In the genomic region with DNA sequence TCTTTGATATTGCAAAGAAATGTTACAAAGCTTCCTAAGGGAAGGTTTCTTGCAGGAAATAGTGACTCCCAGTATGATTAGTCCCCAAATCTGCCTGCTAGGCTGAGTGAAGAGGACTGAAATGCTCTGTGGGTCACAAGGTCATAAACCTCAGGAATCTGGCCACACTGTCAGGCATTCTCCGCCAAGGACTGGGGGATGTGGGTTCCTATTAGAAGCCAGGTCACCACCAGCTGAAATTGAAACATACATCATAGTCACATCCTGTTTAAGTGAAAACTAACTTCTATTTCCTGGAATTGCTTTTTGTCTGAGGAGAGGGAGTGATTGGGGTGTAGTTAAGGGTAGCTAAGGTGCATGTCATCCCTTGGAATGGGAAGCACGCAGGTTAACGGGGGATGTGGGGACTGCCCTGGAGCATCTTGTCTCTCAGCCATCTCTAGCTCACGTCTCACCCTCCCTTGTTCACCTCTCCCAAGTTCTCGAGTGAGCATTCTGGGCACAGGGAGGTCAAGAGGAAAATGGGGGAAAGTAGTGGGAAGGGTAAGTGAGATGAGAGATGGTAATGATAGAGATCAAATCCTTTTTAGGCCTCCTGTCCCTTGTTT, we compare ENCODE assay signal across 9 cellular contexts. TPM values are rescaled to one million over a fixed set of nuclear protein-coding genes. Genes with fewer than 3 reads are reported as not detected.
DNase-seq lines count a peak whose midpoint lies in the region; ATAC-seq, FAIRE-seq and TF ChIP-seq lines count a peak whose summit lies in the region.
"Had no signal": no experiment of that assay in that cellular context is flagged by ENCODE, and none has a peak within 500 bp of the region (broad histone marks: within the 10 kb centered on the region; RNA-seq: fewer than 3 reads in every experiment).

No MANE protein-coding gene starts in this region.

- H3K4me3 Mint-ChIP-seq in activated CD8-positive, alpha-beta T cell treated with anti-CD3 and anti-CD28 coated beads, Interleukin-2, amount 10 ng/mL, durations not matched to agents 7 days and 5 days = no peak overlapping the region

- no peak overlapping the region for H3K4me2 ChIP-seq in A549

- no peak for TF ChIP-seq EP300 in A549 (IDR thresholded peaks at IDR 0.05)

- TF ChIP-seq RAD21 in A549 (conservative IDR thresholded peaks at IDR 0.05 in 1 of 2, IDR thresholded peaks at IDR 0.05 in 1 of 2) = no peak

- ATAC-seq in A549 (no peak; a peak in 2 of 6 replicates), GM19438 (IDR thresholded peaks at IDR 0.05; ENCODE audit: low read depth, unreplicated experiment) (peak; percentile 66), left lobe of liver (peak; percentile 34), GM19452 (IDR thresholded peaks at IDR 0.05; ENCODE audit: unreplicated experiment) (no peak), HG03039 (IDR thresholded peaks at IDR 0.05; ENCODE audit: unreplicated experiment) (no peak), GM19397 (IDR thresholded peaks at IDR 0.05; ENCODE audit: unreplicated experiment) (no peak)
- peak; percentile 80 for ATAC-seq in activated CD8-positive, alpha-beta T cell treated with anti-CD3 and anti-CD28 coated beads, Interleukin-2, amount 10 ng/mL, durations not matched to agents 7 days and 5 days

- peaks cover 29% of the 10 kb centered on the region for H3K4me1 ChIP-seq in A549

- no peak for TF ChIP-seq CTCF in A549 (IDR thresholded peaks at IDR 0.05)
- no peak for TF ChIP-seq CTCF in D721Med (IDR thresholded peaks at IDR 0.05; ENCODE audit: insufficient read depth, missing control alignments)

- H3K27ac Mint-ChIP-seq in activated CD8-positive, alpha-beta T cell treated with anti-CD3 and anti-CD28 coated beads, Interleukin-2, amount 10 ng/mL, durations not matched to agents 7 days and 5 days = peak overlapping the region; percentile 81

- H3K36me3 Mint-ChIP-seq in activated CD8-positive, alpha-beta T cell treated with anti-CD3 and anti-CD28 coated beads, Interleukin-2, amount 10 ng/mL, durations not matched to agents 7 days and 5 days (ENCODE audit: low read depth) = no peaks in the 10 kb centered on the region

- no peak overlapping the region for H3K4me3 ChIP-seq in A549

- peaks cover 52% of the 10 kb centered on the region for H3K4me1 Mint-ChIP-seq in activated CD8-positive, alpha-beta T cell treated with anti-CD3 and anti-CD28 coated beads, Interleukin-2, amount 10 ng/mL, durations not matched to agents 7 days and 5 days (ENCODE audit: low read depth)

- H3K9me3 ChIP-seq in A549 = no peaks in the 10 kb centered on the region

- DNase-seq in A549 (ENCODE audit: low read depth in 1 of 2, low spot score in 1 of 2) (no peak), left lobe of liver (ENCODE audit: low spot score) (no peak), D721Med (ENCODE audit: insufficient read length, low spot score) (no peak)
- DNase-seq in activated CD8-positive, alpha-beta T cell treated with anti-CD3 and anti-CD28 coated beads, Interleukin-2, amount 10 ng/mL, durations not matched to agents 7 days and 5 days = peak; percentile 43
- DNase-seq: RPMI8226 had no signal

- H3K9me3 Mint-ChIP-seq in activated CD8-positive, alpha-beta T cell treated with anti-CD3 and anti-CD28 coated beads, Interleukin-2, amount 10 ng/mL, durations not matched to agents 7 days and 5 days (ENCODE audit: insufficient read depth) = no peaks in the 10 kb centered on the region

- 82% methylated on average over 5 of the region's 5 CpGs for WGBS in A549 (ENCODE audit: missing lambda C conversion rate)

- H3K27me3 Mint-ChIP-seq in activated CD8-positive, alpha-beta T cell treated with anti-CD3 and anti-CD28 coated beads, Interleukin-2, amount 10 ng/mL, durations not matched to agents 7 days and 5 days (ENCODE audit: low read depth) = peaks cover 8% of the 10 kb centered on the region

- H3K27ac ChIP-seq in A549 = peak overlapping the region; percentile 26 to 54; a peak in 4 of 6 replicates

- POLR2A ChIA-PET in A549 (lab: Yijun Ruan, JAX) = interaction anchor here (1.0 to 1.7 kb wide), 2 partner anchors 12 to 115 kb away, joined by 3 to 4 read pairs; partner anchors contain the start of gene GSAP
- POLR2A ChIA-PET in activated CD8-positive, alpha-beta T cell treated with anti-CD3 and anti-CD28 coated beads, Interleukin-2, amount 10 ng/mL, durations not matched to agents 7 days and 5 days (lab: Charles Lee) = interaction anchor here (0.6 to 0.7 kb wide), 2 partner anchors 18 to 77 kb away, joined by 3 read pairs; no protein-coding TSS in a partner anchor

- CTCF ChIA-PET in A549 (lab: Yijun Ruan, JAX) = interaction anchor here (1.0 to 3.3 kb wide), 4 partner anchors 9 to 223 kb away, joined by 3 to 20 read pairs (median 4); no protein-coding TSS in a partner anchor
- CTCF ChIA-PET in activated CD8-positive, alpha-beta T cell treated with anti-CD3 and anti-CD28 coated beads, Interleukin-2, amount 10 ng/mL, durations not matched to agents 7 days and 5 days (lab: Charles Lee) = interaction anchor here (0.7 to 2.2 kb wide), 6 partner anchors 10 to 223 kb away, joined by 3 to 9 read pairs (median 4); partner anchors contain the start of gene GSAP

- no peak for FAIRE-seq in A549 (lab: Jason Lieb, UNC)
- FAIRE-seq in D721Med (lab: Jason Lieb, UNC) = no peak

- TF ChIP-seq POLR2A in A549 (IDR thresholded peaks at IDR 0.05; ENCODE audit: low read length) = no peak

TF ChIP-seq in A549, 52 proteins besides CTCF, POLR2A, EP300 and RAD21:
- no peak for TF ChIP-seq BHLHE40 (IDR thresholded peaks at IDR 0.05; ENCODE audit: low read depth, low read length)

RNA-seq across cellular contexts. Expression of gene GSAP, which starts 12.0 kb away (rescaled TPM):
- polyA plus RNA-seq in A549 (2011; rRNA removed) (18.6 and 22.6 TPM in 2 replicates), A549 (2017; fragmentation: RNase III; extraction: RNeasy Plus Mini Kit Qiagen cat#74134 plus additional on column Dnase treatment) (4.1 to 4.9 TPM (median 4.7 TPM) in 3 replicates)
- 1.7 and 2.0 TPM in 2 replicates for polyA plus RNA-seq in A549 (2012; cell fraction: cytosol; rRNA removed)
- 3.5 and 6.0 TPM in 2 replicates for polyA plus RNA-seq in A549 (2012; cell fraction: nucleus; rRNA removed)
- 12.5 and 14.1 TPM in 2 replicates for polyA minus RNA-seq in A549 (2011; rRNA and poly(A)+ RNA removed)
- total RNA-seq in activated CD8-positive, alpha-beta T cell treated with anti-CD3 and anti-CD28 coated beads, Interleukin-2, amount 10 ng/mL, durations not matched to agents 7 days and 5 days = 1 to 10 TPM; 2.2 to 3.9 TPM
- 24.3 TPM for total RNA-seq in left lobe of liver

Comparison
In these comparisons a context has a peak if more than half of its experiments do, and no peak if none do; other contexts are left out.
1. ATAC-seq: peak in GM19438 (single experiment), activated CD8-positive, alpha-beta T cell treated with anti-CD3 and anti-CD28 coated beads, Interleukin-2, amount 10 ng/mL, durations not matched to agents 7 days and 5 days (single experiment) and left lobe of liver (single experiment); none in A549 (0 of 2), GM19452 (single experiment), HG03039 (single experiment) and GM19397 (single experiment).